In the genomic region with DNA sequence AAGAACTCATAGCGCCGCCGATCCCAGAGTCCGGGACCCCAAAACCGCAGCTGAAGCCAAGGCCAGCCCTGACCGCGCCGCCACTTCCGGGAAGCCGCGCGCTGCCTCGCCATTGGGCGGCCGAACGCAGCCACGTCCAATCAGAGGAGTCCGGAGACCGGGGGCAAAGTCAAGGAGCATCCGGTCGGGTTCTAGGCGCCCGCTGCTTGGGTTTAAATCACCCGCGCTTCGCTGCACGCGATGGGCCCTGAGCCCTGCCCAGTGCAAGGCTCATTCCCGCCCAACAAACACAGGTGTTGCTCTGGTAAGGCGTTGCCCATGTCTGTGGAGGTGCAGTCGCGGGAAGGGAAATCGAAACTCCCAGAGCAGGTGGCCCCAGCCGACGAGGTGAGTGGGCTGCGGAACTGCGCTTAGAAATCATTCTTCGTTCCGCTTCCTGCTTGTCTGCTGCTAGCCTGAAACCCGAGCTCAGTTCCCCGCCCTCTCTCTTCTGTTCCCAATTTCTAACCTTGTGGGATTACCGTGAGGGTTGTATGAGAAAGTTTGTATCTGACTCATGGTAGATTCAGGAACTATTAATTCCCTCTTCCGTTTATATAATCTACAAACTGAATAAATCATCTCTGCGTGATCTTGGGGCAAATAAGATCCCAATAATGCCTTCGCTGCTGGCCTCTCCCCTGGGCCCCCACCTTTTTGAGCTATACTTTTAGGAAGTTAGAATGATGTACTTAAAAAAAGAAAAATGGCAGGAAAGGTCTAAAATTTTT, we compare ENCODE assay signal across 1 cellular context.
TF ChIP-seq lines count a peak whose summit lies in the region.

A gene (minus strand): TSS at position 96 of the 770 bp plus-strand sequence. CDS start 86 bp downstream, at position 10.

TF ChIP-seq in GM12878, 131 proteins besides CTCF, POLR2A, EP300 and RAD21 (continued from another document and continues in another):
- TF ChIP-seq, protein P1, sequence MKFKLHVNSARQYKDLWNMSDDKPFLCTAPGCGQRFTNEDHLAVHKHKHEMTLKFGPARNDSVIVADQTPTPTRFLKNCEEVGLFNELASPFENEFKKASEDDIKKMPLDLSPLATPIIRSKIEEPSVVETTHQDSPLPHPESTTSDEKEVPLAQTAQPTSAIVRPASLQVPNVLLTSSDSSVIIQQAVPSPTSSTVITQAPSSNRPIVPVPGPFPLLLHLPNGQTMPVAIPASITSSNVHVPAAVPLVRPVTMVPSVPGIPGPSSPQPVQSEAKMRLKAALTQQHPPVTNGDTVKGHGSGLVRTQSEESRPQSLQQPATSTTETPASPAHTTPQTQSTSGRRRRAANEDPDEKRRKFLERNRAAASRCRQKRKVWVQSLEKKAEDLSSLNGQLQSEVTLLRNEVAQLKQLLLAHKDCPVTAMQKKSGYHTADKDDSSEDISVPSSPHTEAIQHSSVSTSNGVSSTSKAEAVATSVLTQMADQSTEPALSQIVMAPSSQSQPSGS (IDR thresholded peaks at IDR 0.05; ENCODE audit: low read length), result peak; percentile 50; the same call in 1 of the 2 replicates
- no peak for TF ChIP-seq BMI1 (IDR thresholded peaks at IDR 0.05; ENCODE audit: borderline replicate concordance)
- no peak for TF ChIP-seq SMARCA5 (IDR thresholded peaks at IDR 0.05)
- TF ChIP-seq WRNIP1 (IDR thresholded peaks at IDR 0.05; ENCODE audit: borderline replicate concordance, low read depth, low read length), result no peak
- no peak for TF ChIP-seq HDAC6 (IDR thresholded peaks at IDR 0.05; ENCODE audit: unreplicated experiment)
- no peak for TF ChIP-seq NFXL1 (IDR thresholded peaks at IDR 0.05; ENCODE audit: borderline replicate concordance)
- TF ChIP-seq ESRRA (IDR thresholded peaks at IDR 0.05; ENCODE audit: low read length), result no peak
- TF ChIP-seq DPF2 (IDR thresholded peaks at IDR 0.05), result peak; percentile 82
- TF ChIP-seq, protein P2, sequence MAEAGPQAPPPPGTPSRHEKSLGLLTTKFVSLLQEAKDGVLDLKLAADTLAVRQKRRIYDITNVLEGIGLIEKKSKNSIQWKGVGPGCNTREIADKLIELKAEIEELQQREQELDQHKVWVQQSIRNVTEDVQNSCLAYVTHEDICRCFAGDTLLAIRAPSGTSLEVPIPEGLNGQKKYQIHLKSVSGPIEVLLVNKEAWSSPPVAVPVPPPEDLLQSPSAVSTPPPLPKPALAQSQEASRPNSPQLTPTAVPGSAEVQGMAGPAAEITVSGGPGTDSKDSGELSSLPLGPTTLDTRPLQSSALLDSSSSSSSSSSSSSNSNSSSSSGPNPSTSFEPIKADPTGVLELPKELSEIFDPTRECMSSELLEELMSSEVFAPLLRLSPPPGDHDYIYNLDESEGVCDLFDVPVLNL (IDR thresholded peaks at IDR 0.05; ENCODE audit: low read depth, low read length), result peak; percentile 93
- TF ChIP-seq TAF1 (IDR thresholded peaks at IDR 0.05; ENCODE audit: borderline replicate concordance, low read depth, low read length), result peak; percentile 48; the same call in 1 of the 2 replicates
- TF ChIP-seq MTA3 (IDR thresholded peaks at IDR 0.05; ENCODE audit: borderline replicate concordance, low read length), result no peak; the same call in 1 of the 2 replicates
- TF ChIP-seq, protein P3, sequence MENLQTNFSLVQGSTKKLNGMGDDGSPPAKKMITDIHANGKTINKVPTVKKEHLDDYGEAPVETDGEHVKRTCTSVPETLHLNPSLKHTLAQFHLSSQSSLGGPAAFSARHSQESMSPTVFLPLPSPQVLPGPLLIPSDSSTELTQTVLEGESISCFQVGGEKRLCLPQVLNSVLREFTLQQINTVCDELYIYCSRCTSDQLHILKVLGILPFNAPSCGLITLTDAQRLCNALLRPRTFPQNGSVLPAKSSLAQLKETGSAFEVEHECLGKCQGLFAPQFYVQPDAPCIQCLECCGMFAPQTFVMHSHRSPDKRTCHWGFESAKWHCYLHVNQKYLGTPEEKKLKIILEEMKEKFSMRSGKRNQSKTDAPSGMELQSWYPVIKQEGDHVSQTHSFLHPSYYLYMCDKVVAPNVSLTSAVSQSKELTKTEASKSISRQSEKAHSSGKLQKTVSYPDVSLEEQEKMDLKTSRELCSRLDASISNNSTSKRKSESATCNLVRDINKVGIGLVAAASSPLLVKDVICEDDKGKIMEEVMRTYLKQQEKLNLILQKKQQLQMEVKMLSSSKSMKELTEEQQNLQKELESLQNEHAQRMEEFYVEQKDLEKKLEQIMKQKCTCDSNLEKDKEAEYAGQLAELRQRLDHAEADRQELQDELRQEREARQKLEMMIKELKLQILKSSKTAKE (IDR thresholded peaks at IDR 0.05; ENCODE audit: low read depth, poor library complexity, severe bottlenecking), result peak; percentile 51
- no peak for TF ChIP-seq SIX5 (IDR thresholded peaks at IDR 0.05; ENCODE audit: low read depth, low read length, severe bottlenecking)
- TF ChIP-seq ZNF207 (IDR thresholded peaks at IDR 0.05; ENCODE audit: borderline replicate concordance), result no peak
- TF ChIP-seq, protein P4, sequence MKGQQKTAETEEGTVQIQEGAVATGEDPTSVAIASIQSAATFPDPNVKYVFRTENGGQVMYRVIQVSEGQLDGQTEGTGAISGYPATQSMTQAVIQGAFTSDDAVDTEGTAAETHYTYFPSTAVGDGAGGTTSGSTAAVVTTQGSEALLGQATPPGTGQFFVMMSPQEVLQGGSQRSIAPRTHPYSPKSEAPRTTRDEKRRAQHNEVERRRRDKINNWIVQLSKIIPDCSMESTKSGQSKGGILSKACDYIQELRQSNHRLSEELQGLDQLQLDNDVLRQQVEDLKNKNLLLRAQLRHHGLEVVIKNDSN (IDR thresholded peaks at IDR 0.05; ENCODE audit: borderline replicate concordance, extremely low read length, insufficient read depth, low read depth, low read length), result no peak
- no peak for TF ChIP-seq RAD51 (IDR thresholded peaks at IDR 0.05)
- TF ChIP-seq BRCA1 (IDR thresholded peaks at IDR 0.05; ENCODE audit: low read depth, low read length), result no peak
- TF ChIP-seq POU2F2 (IDR thresholded peaks at IDR 0.05; ENCODE audit: borderline replicate concordance, low read depth, low read length), result peak; percentile 73; the same call in 2 of the 3 replicates
- peak; percentile 24 for TF ChIP-seq RELA (IDR thresholded peaks at IDR 0.05; ENCODE audit: borderline replicate concordance, partially characterized antibody)
- no peak for TF ChIP-seq ZNF217 (IDR thresholded peaks at IDR 0.05)
- TF ChIP-seq, protein P5, sequence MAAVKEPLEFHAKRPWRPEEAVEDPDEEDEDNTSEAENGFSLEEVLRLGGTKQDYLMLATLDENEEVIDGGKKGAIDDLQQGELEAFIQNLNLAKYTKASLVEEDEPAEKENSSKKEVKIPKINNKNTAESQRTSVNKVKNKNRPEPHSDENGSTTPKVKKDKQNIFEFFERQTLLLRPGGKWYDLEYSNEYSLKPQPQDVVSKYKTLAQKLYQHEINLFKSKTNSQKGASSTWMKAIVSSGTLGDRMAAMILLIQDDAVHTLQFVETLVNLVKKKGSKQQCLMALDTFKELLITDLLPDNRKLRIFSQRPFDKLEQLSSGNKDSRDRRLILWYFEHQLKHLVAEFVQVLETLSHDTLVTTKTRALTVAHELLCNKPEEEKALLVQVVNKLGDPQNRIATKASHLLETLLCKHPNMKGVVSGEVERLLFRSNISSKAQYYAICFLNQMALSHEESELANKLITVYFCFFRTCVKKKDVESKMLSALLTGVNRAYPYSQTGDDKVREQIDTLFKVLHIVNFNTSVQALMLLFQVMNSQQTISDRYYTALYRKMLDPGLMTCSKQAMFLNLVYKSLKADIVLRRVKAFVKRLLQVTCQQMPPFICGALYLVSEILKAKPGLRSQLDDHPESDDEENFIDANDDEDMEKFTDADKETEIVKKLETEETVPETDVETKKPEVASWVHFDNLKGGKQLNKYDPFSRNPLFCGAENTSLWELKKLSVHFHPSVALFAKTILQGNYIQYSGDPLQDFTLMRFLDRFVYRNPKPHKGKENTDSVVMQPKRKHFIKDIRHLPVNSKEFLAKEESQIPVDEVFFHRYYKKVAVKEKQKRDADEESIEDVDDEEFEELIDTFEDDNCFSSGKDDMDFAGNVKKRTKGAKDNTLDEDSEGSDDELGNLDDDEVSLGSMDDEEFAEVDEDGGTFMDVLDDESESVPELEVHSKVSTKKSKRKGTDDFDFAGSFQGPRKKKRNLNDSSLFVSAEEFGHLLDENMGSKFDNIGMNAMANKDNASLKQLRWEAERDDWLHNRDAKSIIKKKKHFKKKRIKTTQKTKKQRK (IDR thresholded peaks at IDR 0.05; ENCODE audit: low read depth, low read length), result no peak
- TF ChIP-seq KDM1A (IDR thresholded peaks at IDR 0.05; ENCODE audit: borderline replicate concordance), result no peak
- TF ChIP-seq IKZF2 (IDR thresholded peaks at IDR 0.05), result peak; percentile 57 to 71
- TF ChIP-seq, protein P6, sequence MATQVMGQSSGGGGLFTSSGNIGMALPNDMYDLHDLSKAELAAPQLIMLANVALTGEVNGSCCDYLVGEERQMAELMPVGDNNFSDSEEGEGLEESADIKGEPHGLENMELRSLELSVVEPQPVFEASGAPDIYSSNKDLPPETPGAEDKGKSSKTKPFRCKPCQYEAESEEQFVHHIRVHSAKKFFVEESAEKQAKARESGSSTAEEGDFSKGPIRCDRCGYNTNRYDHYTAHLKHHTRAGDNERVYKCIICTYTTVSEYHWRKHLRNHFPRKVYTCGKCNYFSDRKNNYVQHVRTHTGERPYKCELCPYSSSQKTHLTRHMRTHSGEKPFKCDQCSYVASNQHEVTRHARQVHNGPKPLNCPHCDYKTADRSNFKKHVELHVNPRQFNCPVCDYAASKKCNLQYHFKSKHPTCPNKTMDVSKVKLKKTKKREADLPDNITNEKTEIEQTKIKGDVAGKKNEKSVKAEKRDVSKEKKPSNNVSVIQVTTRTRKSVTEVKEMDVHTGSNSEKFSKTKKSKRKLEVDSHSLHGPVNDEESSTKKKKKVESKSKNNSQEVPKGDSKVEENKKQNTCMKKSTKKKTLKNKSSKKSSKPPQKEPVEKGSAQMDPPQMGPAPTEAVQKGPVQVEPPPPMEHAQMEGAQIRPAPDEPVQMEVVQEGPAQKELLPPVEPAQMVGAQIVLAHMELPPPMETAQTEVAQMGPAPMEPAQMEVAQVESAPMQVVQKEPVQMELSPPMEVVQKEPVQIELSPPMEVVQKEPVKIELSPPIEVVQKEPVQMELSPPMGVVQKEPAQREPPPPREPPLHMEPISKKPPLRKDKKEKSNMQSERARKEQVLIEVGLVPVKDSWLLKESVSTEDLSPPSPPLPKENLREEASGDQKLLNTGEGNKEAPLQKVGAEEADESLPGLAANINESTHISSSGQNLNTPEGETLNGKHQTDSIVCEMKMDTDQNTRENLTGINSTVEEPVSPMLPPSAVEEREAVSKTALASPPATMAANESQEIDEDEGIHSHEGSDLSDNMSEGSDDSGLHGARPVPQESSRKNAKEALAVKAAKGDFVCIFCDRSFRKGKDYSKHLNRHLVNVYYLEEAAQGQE (IDR thresholded peaks at IDR 0.05; ENCODE audit: low read depth, low read length), result no peak
- TF ChIP-seq FOS (IDR thresholded peaks at IDR 0.05; ENCODE audit: borderline replicate concordance, extremely low read depth, insufficient read length), result peak; percentile 50
- TF ChIP-seq BHLHE40 (IDR thresholded peaks at IDR 0.05; ENCODE audit: borderline replicate concordance in 1 of 2, low read depth in 2 of 2, low read length in 1 of 2), result peak; percentile 78 to 90
- TF ChIP-seq CREB1 (IDR thresholded peaks at IDR 0.05; ENCODE audit: low read depth), result peak; percentile 20; the same call in 1 of the 2 replicates
- no peak for TF ChIP-seq TCF7 (IDR thresholded peaks at IDR 0.05; ENCODE audit: borderline replicate concordance)
- peak; percentile 44; the same call in 1 of the 2 replicates for TF ChIP-seq MTA2 (IDR thresholded peaks at IDR 0.05; ENCODE audit: low read depth)
- TF ChIP-seq NFYA (IDR thresholded peaks at IDR 0.05; ENCODE audit: borderline replicate concordance, low read depth, low read length), result peak; percentile 30; the same call in 1 of the 2 replicates
- no peak for TF ChIP-seq CBX5 (IDR thresholded peaks at IDR 0.05; ENCODE audit: low read depth)
- TF ChIP-seq CHD4 (IDR thresholded peaks at IDR 0.05), result no peak
- peak; percentile 98 for TF ChIP-seq TCF3 (IDR thresholded peaks at IDR 0.05; ENCODE audit: borderline replicate concordance, insufficient read depth, low read depth, low read length)
- no peak for TF ChIP-seq ZSCAN29 (IDR thresholded peaks at IDR 0.05)
- TF ChIP-seq SMC3 (IDR thresholded peaks at IDR 0.05; ENCODE audit: borderline replicate concordance, low read length), result no peak
- TF ChIP-seq, protein P7, sequence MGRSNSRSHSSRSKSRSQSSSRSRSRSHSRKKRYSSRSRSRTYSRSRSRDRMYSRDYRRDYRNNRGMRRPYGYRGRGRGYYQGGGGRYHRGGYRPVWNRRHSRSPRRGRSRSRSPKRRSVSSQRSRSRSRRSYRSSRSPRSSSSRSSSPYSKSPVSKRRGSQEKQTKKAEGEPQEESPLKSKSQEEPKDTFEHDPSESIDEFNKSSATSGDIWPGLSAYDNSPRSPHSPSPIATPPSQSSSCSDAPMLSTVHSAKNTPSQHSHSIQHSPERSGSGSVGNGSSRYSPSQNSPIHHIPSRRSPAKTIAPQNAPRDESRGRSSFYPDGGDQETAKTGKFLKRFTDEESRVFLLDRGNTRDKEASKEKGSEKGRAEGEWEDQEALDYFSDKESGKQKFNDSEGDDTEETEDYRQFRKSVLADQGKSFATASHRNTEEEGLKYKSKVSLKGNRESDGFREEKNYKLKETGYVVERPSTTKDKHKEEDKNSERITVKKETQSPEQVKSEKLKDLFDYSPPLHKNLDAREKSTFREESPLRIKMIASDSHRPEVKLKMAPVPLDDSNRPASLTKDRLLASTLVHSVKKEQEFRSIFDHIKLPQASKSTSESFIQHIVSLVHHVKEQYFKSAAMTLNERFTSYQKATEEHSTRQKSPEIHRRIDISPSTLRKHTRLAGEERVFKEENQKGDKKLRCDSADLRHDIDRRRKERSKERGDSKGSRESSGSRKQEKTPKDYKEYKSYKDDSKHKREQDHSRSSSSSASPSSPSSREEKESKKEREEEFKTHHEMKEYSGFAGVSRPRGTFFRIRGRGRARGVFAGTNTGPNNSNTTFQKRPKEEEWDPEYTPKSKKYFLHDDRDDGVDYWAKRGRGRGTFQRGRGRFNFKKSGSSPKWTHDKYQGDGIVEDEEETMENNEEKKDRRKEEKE (IDR thresholded peaks at IDR 0.05), result no peak
- TF ChIP-seq STAT3 (IDR thresholded peaks at IDR 0.05; ENCODE audit: low read depth, low read length), result no peak
- no peak for TF ChIP-seq YBX1 (IDR thresholded peaks at IDR 0.05)
- TF ChIP-seq RUNX3 (IDR thresholded peaks at IDR 0.05; ENCODE audit: low read length), result peak; percentile 83
- TF ChIP-seq NRF1 (conservative IDR thresholded peaks at IDR 0.05; ENCODE audit: low read depth, low read length), result no peak
- TF ChIP-seq, protein P8, sequence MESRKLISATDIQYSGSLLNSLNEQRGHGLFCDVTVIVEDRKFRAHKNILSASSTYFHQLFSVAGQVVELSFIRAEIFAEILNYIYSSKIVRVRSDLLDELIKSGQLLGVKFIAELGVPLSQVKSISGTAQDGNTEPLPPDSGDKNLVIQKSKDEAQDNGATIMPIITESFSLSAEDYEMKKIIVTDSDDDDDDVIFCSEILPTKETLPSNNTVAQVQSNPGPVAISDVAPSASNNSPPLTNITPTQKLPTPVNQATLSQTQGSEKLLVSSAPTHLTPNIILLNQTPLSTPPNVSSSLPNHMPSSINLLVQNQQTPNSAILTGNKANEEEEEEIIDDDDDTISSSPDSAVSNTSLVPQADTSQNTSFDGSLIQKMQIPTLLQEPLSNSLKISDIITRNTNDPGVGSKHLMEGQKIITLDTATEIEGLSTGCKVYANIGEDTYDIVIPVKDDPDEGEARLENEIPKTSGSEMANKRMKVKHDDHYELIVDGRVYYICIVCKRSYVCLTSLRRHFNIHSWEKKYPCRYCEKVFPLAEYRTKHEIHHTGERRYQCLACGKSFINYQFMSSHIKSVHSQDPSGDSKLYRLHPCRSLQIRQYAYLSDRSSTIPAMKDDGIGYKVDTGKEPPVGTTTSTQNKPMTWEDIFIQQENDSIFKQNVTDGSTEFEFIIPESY (IDR thresholded peaks at IDR 0.05), result no peak
- no peak for TF ChIP-seq JUND (IDR thresholded peaks at IDR 0.05; ENCODE audit: low read depth, low read length)
- TF ChIP-seq SRF (IDR thresholded peaks at IDR 0.05; ENCODE audit: low read depth in 2 of 2, low read length in 2 of 2), result no peak
- TF ChIP-seq BACH1 (IDR thresholded peaks at IDR 0.05; ENCODE audit: borderline replicate concordance), result no peak
- TF ChIP-seq HCFC1 (IDR thresholded peaks at IDR 0.05; ENCODE audit: low read length), result no peak
